ENCODE assay signal across 16 cellular contexts in the genomic region with DNA sequence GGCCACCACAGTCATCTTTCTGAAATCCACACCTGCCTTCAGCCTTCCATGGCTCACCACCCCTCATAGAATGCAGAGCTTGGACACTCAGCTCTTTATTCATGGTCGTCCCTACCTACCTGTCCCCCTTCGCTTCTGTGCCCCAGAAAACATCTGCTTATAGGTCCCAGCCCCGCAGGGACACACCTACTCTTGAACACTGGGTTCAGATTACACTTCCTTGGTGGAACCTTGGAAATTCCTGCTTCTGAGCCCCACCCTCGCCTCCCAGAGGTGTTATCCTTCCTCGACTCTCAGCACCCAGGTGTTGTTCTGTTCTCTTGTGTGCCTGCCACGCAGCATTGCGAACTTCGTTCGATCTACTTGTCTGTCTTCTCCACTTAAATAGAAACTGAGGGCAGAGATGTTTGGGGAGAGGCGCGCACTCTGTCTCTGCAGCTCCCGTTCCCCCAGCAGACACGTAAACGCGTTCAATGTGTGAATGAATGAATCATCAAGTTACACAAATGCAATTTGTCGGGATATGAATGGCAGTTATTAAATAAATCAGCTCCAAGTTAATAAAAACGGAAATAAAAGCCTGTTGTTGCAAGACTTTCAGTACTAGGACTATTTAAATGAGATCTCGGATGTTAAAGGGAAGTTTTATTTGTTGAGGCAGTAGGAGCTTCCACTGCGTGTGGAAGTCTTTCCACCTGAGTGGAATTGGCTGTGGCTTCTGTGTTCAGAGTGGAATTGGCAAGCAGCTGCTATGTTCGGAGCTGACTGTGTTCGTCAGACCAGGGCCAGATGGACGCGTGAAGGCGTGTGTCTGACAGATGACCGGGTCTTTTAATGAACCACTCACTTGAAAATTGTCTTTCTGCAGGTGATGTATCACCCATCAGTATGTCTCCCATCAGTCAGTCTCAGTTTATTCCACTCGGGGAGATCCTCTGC.
"Had no signal": no experiment of that assay in that cellular context is flagged by ENCODE, and none has a peak within 500 bp of the region (broad histone marks: within the 10 kb centered on the region; RNA-seq: fewer than 3 reads in every experiment).

No MANE protein-coding gene starts in this region.

- ATAC-seq: activated CD8-positive, alpha-beta T cell treated with anti-CD3 and anti-CD28 coated beads, Interleukin-2, amount 10 ng/mL, durations not matched to agents 7 days and 5 days; activated T-cell treated with anti-CD3 and anti-CD28 coated beads, Interleukin-2, amount 50 U/mL, for 72 hours; left colon; pancreas; stimulated activated memory B cell treated with anti-CD40 and anti-IgM and Interleukin-4, amounts not matched to agents 10 μg/mL and 1 μg/mL and 100 μg/mL, for 72 hours had no signal

- H3K27ac Mint-ChIP-seq: activated CD4-positive, alpha-beta T cell treated with anti-CD3 and anti-CD28 coated beads, Interleukin-2, amount 10 ng/mL, durations not matched to agents 24 days and 14 days; activated CD8-positive, alpha-beta T cell treated with anti-CD3 and anti-CD28 coated beads, Interleukin-2, amount 10 ng/mL, durations not matched to agents 7 days and 5 days; activated naive CD8-positive, alpha-beta T cell treated with anti-CD3 and anti-CD28 coated beads, Interleukin-2, amount 10 ng/mL, durations not matched to agents 7 days and 5 days; activated T-cell treated with anti-CD3 and anti-CD28 coated beads, Interleukin-2, amount 50 U/mL, for 72 hours; stimulated activated memory B cell treated with anti-CD40 and anti-IgM and Interleukin-4, amounts not matched to agents 10 μg/mL and 1 μg/mL and 100 μg/mL, for 72 hours had no signal

- H3K4me1 Mint-ChIP-seq: activated CD4-positive, alpha-beta T cell treated with anti-CD3 and anti-CD28 coated beads, Interleukin-2, amount 10 ng/mL, durations not matched to agents 24 days and 14 days; activated naive CD8-positive, alpha-beta T cell treated with anti-CD3 and anti-CD28 coated beads, Interleukin-2, amount 10 ng/mL, durations not matched to agents 7 days and 5 days; naive B cell; stimulated activated memory B cell treated with anti-CD40 and anti-IgM and Interleukin-4, amounts not matched to agents 10 μg/mL and 1 μg/mL and 100 μg/mL, for 72 hours had no signal

- H3K4me1 ChIP-seq: pancreas, uterus had no signal

- H3K4me3 ChIP-seq: heart left ventricle, pancreas, tibial nerve, uterus had no signal

- H3K36me3 Mint-ChIP-seq: activated naive CD8-positive, alpha-beta T cell treated with anti-CD3 and anti-CD28 coated beads, Interleukin-2, amount 10 ng/mL, durations not matched to agents 7 days and 5 days; naive B cell; stimulated activated memory B cell treated with anti-CD40 and anti-IgM and Interleukin-4, amounts not matched to agents 10 μg/mL and 1 μg/mL and 100 μg/mL, for 72 hours had no signal

- H3K4me3 Mint-ChIP-seq: activated CD4-positive, alpha-beta T cell treated with anti-CD3 and anti-CD28 coated beads, Interleukin-2, amount 10 ng/mL, durations not matched to agents 24 days and 14 days; activated CD8-positive, alpha-beta T cell treated with anti-CD3 and anti-CD28 coated beads, Interleukin-2, amount 10 ng/mL, durations not matched to agents 7 days and 5 days; activated naive CD8-positive, alpha-beta T cell treated with anti-CD3 and anti-CD28 coated beads, Interleukin-2, amount 10 ng/mL, durations not matched to agents 7 days and 5 days; activated T-cell treated with anti-CD3 and anti-CD28 coated beads, Interleukin-2, amount 50 U/mL, for 72 hours; stimulated activated memory B cell treated with anti-CD40 and anti-IgM and Interleukin-4, amounts not matched to agents 10 μg/mL and 1 μg/mL and 100 μg/mL, for 72 hours had no signal

- H3K27me3 ChIP-seq: heart left ventricle, pancreas, tibial nerve, uterus had no signal

- H3K36me3 ChIP-seq: uterus had no signal

- H3K27ac ChIP-seq: heart left ventricle, pancreas, tibial nerve, uterus had no signal

- DNase-seq: activated CD4-positive, alpha-beta T cell treated with anti-CD3 and anti-CD28 coated beads, Interleukin-2, amount 10 ng/mL, durations not matched to agents 24 days and 14 days; activated CD4-positive, CD25-positive, alpha-beta regulatory T cell; activated CD8-positive, alpha-beta memory T cell treated with anti-CD3 and anti-CD28 coated beads, Interleukin-2, amount 50 U/mL, for 4 hours; activated CD8-positive, alpha-beta T cell treated with anti-CD3 and anti-CD28 coated beads, Interleukin-2, amount 10 ng/mL, durations not matched to agents 7 days and 5 days; activated gamma-delta T cell treated with Interleukin-2 at 50 U/mL for 16 hours; activated naive CD8-positive, alpha-beta T cell treated with anti-CD3 and anti-CD28 coated beads, Interleukin-2, amount 10 ng/mL, durations not matched to agents 7 days and 5 days; activated T-cell treated with anti-CD3 and anti-CD28 coated beads, Interleukin-2, amount 50 U/mL, for 72 hours; foreskin fibroblast; heart left ventricle; left colon; naive B cell; pancreas; stimulated activated CD4-positive, alpha-beta T cell treated with anti-CD3 and anti-CD28 coated beads, Interleukin-2, amount 100 ng/mL, for 48 hours; uterus had no signal

- H3K9me3 ChIP-seq: heart left ventricle, pancreas, tibial nerve, uterus had no signal

- H3K9me3 Mint-ChIP-seq: activated CD4-positive, alpha-beta T cell treated with anti-CD3 and anti-CD28 coated beads, Interleukin-2, amount 10 ng/mL, durations not matched to agents 24 days and 14 days; activated naive CD8-positive, alpha-beta T cell treated with anti-CD3 and anti-CD28 coated beads, Interleukin-2, amount 10 ng/mL, durations not matched to agents 7 days and 5 days; activated T-cell treated with anti-CD3 and anti-CD28 coated beads, Interleukin-2, amount 50 U/mL, for 72 hours; stimulated activated memory B cell treated with anti-CD40 and anti-IgM and Interleukin-4, amounts not matched to agents 10 μg/mL and 1 μg/mL and 100 μg/mL, for 72 hours had no signal

- H3K27me3 Mint-ChIP-seq: activated CD4-positive, alpha-beta T cell treated with anti-CD3 and anti-CD28 coated beads, Interleukin-2, amount 10 ng/mL, durations not matched to agents 24 days and 14 days; activated naive CD8-positive, alpha-beta T cell treated with anti-CD3 and anti-CD28 coated beads, Interleukin-2, amount 10 ng/mL, durations not matched to agents 7 days and 5 days had no signal
